1 cellular context compared by ENCODE assay signal in the genomic region with DNA sequence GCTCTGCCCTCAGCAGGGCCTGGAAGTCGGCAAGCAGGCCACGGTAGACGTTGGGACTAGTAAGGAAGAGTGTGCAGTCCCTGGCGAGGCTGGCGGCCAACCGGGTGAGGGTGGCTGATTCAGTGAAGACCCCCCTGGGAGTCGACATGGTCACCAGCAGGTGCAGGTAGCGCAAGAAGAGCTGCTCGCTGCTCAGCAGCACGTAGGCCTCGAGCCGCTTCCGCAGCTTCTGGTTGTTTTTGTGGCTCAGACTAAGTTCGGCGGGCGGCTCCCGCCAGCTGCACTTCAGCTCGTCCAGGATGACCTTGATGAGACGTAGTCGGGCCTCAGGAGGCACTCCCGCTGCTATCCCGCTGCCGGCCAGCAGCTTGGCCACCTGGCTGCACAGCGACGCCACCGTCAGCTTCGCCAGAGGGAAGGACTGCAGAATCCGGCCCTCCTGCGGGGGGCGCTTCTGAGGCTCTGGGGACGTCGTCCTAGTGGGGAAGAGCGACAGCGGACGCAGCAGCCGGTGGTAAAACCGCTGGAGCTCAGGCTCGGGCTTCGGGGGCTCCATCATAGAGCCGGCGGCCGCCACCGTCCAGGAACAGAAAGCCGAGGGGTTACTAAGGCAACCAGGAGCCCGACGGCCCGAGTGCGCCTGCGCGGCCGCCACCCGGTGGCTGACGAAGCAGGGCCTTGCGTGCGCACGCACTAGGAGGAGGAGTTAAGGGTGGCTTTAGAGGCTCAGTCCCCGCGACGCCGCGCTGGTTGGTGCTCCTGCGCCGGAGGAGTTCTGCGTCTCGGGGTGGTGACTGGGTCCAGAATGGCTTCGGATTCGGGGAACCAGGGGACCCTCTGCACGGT.
TF ChIP-seq lines count a peak whose summit lies in the region.

A gene with protein sequence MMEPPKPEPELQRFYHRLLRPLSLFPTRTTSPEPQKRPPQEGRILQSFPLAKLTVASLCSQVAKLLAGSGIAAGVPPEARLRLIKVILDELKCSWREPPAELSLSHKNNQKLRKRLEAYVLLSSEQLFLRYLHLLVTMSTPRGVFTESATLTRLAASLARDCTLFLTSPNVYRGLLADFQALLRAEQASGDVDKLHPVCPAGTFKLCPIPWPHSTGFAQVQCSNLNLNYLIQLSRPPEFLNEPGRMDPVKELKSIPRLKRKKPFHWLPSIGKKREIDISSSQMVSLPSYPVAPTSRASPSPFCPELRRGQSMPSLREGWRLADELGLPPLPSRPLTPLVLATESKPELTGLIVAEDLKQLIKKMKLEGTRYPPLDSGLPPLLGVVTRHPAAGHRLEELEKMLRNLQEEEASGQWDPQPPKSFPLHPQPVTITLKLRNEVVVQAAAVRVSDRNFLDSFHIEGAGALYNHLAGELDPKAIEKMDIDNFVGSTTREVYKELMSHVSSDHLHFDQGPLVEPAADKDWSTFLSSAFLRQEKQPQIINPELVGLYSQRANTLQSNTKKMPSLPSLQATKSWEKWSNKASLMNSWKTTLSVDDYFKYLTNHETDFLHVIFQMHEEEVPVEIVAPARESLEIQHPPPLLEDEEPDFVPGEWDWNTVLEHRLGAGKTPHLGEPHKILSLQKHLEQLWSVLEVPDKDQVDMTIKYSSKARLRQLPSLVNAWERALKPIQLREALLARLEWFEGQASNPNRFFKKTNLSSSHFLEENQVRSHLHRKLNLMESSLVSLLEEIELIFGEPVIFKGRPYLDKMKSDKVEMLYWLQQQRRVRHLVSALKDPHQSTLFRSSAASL (minus strand): TSS at position 607 of the 846 bp plus-strand sequence. CDS start 48 bp downstream, at position 559.
CCS (plus strand) TSS at position 729 of the 846 bp plus-strand sequence; CDS start at position 806, 77 bp downstream.

TF ChIP-seq in HEK293, 187 proteins besides CTCF, POLR2A, EP300 and RAD21 (continued from another document and continues in another):
- TF ChIP-seq ZNF501 (tag by site-specific recombination; IDR thresholded peaks at IDR 0.05) (peak; percentile 77), SP3 (tag by site-specific recombination; IDR thresholded peaks at IDR 0.05) (peak; percentile 15; the same call in 1 of the 2 replicates), ZBTB8A (tag by site-specific recombination; IDR thresholded peaks at IDR 0.05) (no peak), ZIC2 (tag by site-specific recombination; IDR thresholded peaks at IDR 0.05) (peak; percentile 78), ZEB2 (tag by site-specific recombination; IDR thresholded peaks at IDR 0.05) (0 out of 2 replicates have a peak, but pooled peaks have one; percentile 42), IKZF3 (tag by site-specific recombination; IDR thresholded peaks at IDR 0.05) (no peak), ZNF549 (tag by site-specific recombination; IDR thresholded peaks at IDR 0.05) (no peak), ZNF488 (tag by site-specific recombination; IDR thresholded peaks at IDR 0.05) (no peak), ZNF2 (tag by site-specific recombination; IDR thresholded peaks at IDR 0.05) (peak; percentile 57; the same call in 1 of the 2 replicates), ZNF792 (tag by site-specific recombination; IDR thresholded peaks at IDR 0.05) (no peak), WT1 (tag by site-specific recombination; IDR thresholded peaks at IDR 0.05) (0 out of 2 replicates have a peak, but pooled peaks have one; percentile 21), ZNF114 (tag by site-specific recombination; IDR thresholded peaks at IDR 0.05) (no peak), GLIS1 (tag by site-specific recombination; IDR thresholded peaks at IDR 0.05) (peak; percentile 17; the same call in 1 of the 2 replicates), ZNF362 (tag by site-specific recombination; IDR thresholded peaks at IDR 0.05) (no peak), PRDM4 (tag by site-specific recombination; IDR thresholded peaks at IDR 0.05) (no peak), KLF1 (tag by site-specific recombination; IDR thresholded peaks at IDR 0.05) (no peak), ZNF843 (tag by site-specific recombination; IDR thresholded peaks at IDR 0.05) (no peak), ZNF18 (tag by site-specific recombination; IDR thresholded peaks at IDR 0.05) (no peak), ZNF658 (tag by site-specific recombination; IDR thresholded peaks at IDR 0.05) (no peak), SP7 (tag by site-specific recombination; IDR thresholded peaks at IDR 0.05) (no peak), KLF7 (tag by site-specific recombination; IDR thresholded peaks at IDR 0.05; ENCODE audit: borderline replicate concordance) (no peak), ZNF174 (tag by site-specific recombination; IDR thresholded peaks at IDR 0.05) (no peak), ZNF341 (tag by site-specific recombination; IDR thresholded peaks at IDR 0.05; ENCODE audit: low read depth) (peak; percentile 76), ZSCAN30 (tag by site-specific recombination; IDR thresholded peaks at IDR 0.05) (no peak), ZBTB6 (tag by site-specific recombination; IDR thresholded peaks at IDR 0.05) (peak; percentile 99), OSR2 (tag by site-specific recombination; IDR thresholded peaks at IDR 0.05) (peak; percentile 30; the same call in 1 of the 2 replicates), EGR2 (tag by site-specific recombination; IDR thresholded peaks at IDR 0.05; ENCODE audit: low read depth) (no peak), ZXDB (tag by site-specific recombination; IDR thresholded peaks at IDR 0.05) (peak; percentile 39; the same call in 1 of the 2 replicates), REST (tag by site-specific recombination; IDR thresholded peaks at IDR 0.05) (0 out of 2 replicates have a peak, but pooled peaks have one; percentile 9), ZNF449 (tag by site-specific recombination; IDR thresholded peaks at IDR 0.05) (0 out of 2 replicates have a peak, but pooled peaks have one; percentile 27), ZBTB17 (tag by site-specific recombination; IDR thresholded peaks at IDR 0.05) (peak; percentile 85), ZNF777 (tag by site-specific recombination; IDR thresholded peaks at IDR 0.05; ENCODE audit: borderline replicate concordance) (peak; percentile 89; the same call in 1 of the 2 replicates)
- TF ChIP-seq, protein P1, sequence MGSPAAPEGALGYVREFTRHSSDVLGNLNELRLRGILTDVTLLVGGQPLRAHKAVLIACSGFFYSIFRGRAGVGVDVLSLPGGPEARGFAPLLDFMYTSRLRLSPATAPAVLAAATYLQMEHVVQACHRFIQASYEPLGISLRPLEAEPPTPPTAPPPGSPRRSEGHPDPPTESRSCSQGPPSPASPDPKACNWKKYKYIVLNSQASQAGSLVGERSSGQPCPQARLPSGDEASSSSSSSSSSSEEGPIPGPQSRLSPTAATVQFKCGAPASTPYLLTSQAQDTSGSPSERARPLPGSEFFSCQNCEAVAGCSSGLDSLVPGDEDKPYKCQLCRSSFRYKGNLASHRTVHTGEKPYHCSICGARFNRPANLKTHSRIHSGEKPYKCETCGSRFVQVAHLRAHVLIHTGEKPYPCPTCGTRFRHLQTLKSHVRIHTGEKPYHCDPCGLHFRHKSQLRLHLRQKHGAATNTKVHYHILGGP (tag by site-specific recombination; IDR thresholded peaks at IDR 0.05) = no peak
- TF ChIP-seq, protein P2, sequence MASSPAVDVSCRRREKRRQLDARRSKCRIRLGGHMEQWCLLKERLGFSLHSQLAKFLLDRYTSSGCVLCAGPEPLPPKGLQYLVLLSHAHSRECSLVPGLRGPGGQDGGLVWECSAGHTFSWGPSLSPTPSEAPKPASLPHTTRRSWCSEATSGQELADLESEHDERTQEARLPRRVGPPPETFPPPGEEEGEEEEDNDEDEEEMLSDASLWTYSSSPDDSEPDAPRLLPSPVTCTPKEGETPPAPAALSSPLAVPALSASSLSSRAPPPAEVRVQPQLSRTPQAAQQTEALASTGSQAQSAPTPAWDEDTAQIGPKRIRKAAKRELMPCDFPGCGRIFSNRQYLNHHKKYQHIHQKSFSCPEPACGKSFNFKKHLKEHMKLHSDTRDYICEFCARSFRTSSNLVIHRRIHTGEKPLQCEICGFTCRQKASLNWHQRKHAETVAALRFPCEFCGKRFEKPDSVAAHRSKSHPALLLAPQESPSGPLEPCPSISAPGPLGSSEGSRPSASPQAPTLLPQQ (tag by site-specific recombination; IDR thresholded peaks at IDR 0.05) = no peak
